ENCODE assay signal across 1 cellular context in the genomic region with DNA sequence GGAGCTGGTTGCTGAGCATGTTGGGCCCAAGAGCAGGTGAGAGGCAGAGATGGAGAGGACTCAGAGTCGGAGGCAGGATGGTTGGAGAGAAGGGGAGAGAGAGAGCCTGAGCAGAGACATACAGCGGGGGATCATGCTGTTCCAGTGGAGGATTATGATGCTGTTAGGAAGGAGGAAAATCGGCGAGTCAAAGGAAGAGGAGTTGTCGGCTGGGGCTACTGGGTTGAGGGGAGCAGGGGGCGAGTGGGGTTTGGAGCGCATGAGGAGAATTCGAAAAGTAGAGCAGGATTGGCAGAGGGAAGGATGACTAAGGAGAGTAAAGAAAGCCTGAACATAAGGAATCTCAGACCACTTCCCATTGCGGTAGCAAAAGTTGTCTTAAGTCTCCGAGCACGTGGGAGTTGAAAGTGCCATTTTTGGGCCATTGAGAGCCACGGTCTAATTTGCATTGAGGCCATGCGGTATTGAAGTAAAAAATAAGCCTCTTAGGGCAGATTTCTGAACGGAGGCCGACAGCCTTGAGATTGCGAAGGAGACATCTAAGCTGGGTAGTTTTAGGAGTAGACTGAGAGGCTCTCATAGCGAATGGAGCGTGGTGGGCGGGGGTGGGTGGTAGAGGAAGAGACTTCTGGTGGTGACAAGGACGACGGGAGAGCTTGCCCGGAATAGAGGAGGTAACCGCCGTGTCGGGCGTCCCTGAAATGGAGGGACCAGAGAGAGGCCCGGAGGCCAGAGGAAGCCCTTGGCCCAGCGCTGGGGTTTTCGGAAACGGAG.
TF ChIP-seq lines count a peak whose summit lies in the region.

No MANE protein-coding gene starts in this region.

TF ChIP-seq in K562, 482 proteins besides CTCF, POLR2A, EP300 and RAD21 (continued from another document and continues in another):
- no peak for TF ChIP-seq ETV6 (IDR thresholded peaks at IDR 0.05; ENCODE audit: borderline replicate concordance in 1 of 2, low read depth in 2 of 2, low read length in 1 of 2)
- no peak for TF ChIP-seq ETV6 (CRISPR knock-in tag; IDR thresholded peaks at IDR 0.05; ENCODE audit: borderline replicate concordance)
- no peak for TF ChIP-seq ZNF699 (CRISPR knock-in tag; IDR thresholded peaks at IDR 0.05; ENCODE audit: insufficient replicate concordance)
- TF ChIP-seq DIDO1 (tag; IDR thresholded peaks at IDR 0.05; ENCODE audit: low read depth): no peak
- no peak for TF ChIP-seq MEF2A (IDR thresholded peaks at IDR 0.05; ENCODE audit: control insufficient read depth, low read depth, low read length)
- TF ChIP-seq, protein P1, sequence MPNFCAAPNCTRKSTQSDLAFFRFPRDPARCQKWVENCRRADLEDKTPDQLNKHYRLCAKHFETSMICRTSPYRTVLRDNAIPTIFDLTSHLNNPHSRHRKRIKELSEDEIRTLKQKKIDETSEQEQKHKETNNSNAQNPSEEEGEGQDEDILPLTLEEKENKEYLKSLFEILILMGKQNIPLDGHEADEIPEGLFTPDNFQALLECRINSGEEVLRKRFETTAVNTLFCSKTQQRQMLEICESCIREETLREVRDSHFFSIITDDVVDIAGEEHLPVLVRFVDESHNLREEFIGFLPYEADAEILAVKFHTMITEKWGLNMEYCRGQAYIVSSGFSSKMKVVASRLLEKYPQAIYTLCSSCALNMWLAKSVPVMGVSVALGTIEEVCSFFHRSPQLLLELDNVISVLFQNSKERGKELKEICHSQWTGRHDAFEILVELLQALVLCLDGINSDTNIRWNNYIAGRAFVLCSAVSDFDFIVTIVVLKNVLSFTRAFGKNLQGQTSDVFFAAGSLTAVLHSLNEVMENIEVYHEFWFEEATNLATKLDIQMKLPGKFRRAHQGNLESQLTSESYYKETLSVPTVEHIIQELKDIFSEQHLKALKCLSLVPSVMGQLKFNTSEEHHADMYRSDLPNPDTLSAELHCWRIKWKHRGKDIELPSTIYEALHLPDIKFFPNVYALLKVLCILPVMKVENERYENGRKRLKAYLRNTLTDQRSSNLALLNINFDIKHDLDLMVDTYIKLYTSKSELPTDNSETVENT (CRISPR knock-in tag; IDR thresholded peaks at IDR 0.05): no peak
- TF ChIP-seq, protein P2, sequence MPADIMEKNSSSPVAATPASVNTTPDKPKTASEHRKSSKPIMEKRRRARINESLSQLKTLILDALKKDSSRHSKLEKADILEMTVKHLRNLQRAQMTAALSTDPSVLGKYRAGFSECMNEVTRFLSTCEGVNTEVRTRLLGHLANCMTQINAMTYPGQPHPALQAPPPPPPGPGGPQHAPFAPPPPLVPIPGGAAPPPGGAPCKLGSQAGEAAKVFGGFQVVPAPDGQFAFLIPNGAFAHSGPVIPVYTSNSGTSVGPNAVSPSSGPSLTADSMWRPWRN (IDR thresholded peaks at IDR 0.05; ENCODE audit: low read depth): peak; percentile 83; the same call in 1 of the 2 replicates
- TF ChIP-seq, protein P3, sequence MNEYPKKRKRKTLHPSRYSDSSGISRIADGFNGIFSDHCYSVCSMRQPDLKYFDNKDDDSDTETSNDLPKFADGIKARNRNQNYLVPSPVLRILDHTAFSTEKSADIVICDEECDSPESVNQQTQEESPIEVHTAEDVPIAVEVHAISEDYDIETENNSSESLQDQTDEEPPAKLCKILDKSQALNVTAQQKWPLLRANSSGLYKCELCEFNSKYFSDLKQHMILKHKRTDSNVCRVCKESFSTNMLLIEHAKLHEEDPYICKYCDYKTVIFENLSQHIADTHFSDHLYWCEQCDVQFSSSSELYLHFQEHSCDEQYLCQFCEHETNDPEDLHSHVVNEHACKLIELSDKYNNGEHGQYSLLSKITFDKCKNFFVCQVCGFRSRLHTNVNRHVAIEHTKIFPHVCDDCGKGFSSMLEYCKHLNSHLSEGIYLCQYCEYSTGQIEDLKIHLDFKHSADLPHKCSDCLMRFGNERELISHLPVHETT (CRISPR knock-in tag; conservative IDR thresholded peaks at IDR 0.05 in 1 of 2, IDR thresholded peaks at IDR 0.05 in 1 of 2): peak in 1 of 2 experiments; percentile 50; a peak in 1 of 4 replicates
- TF ChIP-seq ZKSCAN3 (CRISPR knock-in tag; IDR thresholded peaks at IDR 0.05): no peak
- TF ChIP-seq ZNF316 (IDR thresholded peaks at IDR 0.05): no peak
- no peak for TF ChIP-seq HIVEP1 (CRISPR knock-in tag; IDR thresholded peaks at IDR 0.05)
- peak; percentile 78 for TF ChIP-seq EHMT2 (IDR thresholded peaks at IDR 0.05)
- no peak for TF ChIP-seq EZH2 (IDR thresholded peaks at IDR 0.05; ENCODE audit: borderline replicate concordance, low read depth, low read length)
- TF ChIP-seq TARDBP (IDR thresholded peaks at IDR 0.05): no peak
- TF ChIP-seq, protein P4, sequence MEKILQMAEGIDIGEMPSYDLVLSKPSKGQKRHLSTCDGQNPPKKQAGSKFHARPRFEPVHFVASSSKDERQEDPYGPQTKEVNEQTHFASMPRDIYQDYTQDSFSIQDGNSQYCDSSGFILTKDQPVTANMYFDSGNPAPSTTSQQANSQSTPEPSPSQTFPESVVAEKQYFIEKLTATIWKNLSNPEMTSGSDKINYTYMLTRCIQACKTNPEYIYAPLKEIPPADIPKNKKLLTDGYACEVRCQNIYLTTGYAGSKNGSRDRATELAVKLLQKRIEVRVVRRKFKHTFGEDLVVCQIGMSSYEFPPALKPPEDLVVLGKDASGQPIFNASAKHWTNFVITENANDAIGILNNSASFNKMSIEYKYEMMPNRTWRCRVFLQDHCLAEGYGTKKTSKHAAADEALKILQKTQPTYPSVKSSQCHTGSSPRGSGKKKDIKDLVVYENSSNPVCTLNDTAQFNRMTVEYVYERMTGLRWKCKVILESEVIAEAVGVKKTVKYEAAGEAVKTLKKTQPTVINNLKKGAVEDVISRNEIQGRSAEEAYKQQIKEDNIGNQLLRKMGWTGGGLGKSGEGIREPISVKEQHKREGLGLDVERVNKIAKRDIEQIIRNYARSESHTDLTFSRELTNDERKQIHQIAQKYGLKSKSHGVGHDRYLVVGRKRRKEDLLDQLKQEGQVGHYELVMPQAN (IDR thresholded peaks at IDR 0.05; ENCODE audit: borderline replicate concordance): no peak
- TF ChIP-seq, protein P5, sequence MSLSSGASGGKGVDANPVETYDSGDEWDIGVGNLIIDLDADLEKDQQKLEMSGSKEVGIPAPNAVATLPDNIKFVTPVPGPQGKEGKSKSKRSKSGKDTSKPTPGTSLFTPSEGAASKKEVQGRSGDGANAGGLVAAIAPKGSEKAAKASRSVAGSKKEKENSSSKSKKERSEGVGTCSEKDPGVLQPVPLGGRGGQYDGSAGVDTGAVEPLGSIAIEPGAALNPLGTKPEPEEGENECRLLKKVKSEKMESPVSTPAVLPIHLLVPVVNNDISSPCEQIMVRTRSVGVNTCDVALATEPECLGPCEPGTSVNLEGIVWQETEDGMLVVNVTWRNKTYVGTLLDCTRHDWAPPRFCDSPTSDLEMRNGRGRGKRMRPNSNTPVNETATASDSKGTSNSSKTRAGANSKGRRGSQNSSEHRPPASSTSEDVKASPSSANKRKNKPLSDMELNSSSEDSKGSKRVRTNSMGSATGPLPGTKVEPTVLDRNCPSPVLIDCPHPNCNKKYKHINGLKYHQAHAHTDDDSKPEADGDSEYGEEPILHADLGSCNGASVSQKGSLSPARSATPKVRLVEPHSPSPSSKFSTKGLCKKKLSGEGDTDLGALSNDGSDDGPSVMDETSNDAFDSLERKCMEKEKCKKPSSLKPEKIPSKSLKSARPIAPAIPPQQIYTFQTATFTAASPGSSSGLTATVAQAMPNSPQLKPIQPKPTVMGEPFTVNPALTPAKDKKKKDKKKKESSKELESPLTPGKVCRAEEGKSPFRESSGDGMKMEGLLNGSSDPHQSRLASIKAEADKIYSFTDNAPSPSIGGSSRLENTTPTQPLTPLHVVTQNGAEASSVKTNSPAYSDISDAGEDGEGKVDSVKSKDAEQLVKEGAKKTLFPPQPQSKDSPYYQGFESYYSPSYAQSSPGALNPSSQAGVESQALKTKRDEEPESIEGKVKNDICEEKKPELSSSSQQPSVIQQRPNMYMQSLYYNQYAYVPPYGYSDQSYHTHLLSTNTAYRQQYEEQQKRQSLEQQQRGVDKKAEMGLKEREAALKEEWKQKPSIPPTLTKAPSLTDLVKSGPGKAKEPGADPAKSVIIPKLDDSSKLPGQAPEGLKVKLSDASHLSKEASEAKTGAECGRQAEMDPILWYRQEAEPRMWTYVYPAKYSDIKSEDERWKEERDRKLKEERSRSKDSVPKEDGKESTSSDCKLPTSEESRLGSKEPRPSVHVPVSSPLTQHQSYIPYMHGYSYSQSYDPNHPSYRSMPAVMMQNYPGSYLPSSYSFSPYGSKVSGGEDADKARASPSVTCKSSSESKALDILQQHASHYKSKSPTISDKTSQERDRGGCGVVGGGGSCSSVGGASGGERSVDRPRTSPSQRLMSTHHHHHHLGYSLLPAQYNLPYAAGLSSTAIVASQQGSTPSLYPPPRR (CRISPR knock-in tag; IDR thresholded peaks at IDR 0.05; ENCODE audit: borderline replicate concordance): no peak; the same call in 1 of the 2 replicates
- TF ChIP-seq ZFP36 (IDR thresholded peaks at IDR 0.05; ENCODE audit: low read depth, low read length, partially characterized antibody): no peak
- TF ChIP-seq, protein P6, sequence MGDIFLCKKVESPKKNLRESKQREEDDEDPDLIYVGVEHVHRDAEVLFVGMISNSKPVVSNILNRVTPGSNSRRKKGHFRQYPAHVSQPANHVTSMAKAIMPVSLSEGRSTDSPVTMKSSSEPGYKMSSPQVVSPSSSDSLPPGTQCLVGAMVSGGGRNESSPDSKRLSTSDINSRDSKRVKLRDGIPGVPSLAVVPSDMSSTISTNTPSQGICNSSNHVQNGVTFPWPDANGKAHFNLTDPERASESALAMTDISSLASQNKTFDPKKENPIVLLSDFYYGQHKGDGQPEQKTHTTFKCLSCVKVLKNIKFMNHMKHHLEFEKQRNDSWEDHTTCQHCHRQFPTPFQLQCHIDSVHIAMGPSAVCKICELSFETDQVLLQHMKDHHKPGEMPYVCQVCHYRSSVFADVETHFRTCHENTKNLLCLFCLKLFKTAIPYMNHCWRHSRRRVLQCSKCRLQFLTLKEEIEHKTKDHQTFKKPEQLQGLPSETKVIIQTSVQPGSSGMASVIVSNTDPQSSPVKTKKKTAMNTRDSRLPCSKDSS (IDR thresholded peaks at IDR 0.05; ENCODE audit: low read depth, partially characterized antibody): no peak
- no peak for TF ChIP-seq HCFC1 (IDR thresholded peaks at IDR 0.05; ENCODE audit: low read depth, low read length)
- no peak for TF ChIP-seq KLF1 (tag; IDR thresholded peaks at IDR 0.05)
- peak; percentile 75; the same call in 1 of the 2 replicates for TF ChIP-seq ELF4 (CRISPR knock-in tag; IDR thresholded peaks at IDR 0.05)
- TF ChIP-seq, protein P7, sequence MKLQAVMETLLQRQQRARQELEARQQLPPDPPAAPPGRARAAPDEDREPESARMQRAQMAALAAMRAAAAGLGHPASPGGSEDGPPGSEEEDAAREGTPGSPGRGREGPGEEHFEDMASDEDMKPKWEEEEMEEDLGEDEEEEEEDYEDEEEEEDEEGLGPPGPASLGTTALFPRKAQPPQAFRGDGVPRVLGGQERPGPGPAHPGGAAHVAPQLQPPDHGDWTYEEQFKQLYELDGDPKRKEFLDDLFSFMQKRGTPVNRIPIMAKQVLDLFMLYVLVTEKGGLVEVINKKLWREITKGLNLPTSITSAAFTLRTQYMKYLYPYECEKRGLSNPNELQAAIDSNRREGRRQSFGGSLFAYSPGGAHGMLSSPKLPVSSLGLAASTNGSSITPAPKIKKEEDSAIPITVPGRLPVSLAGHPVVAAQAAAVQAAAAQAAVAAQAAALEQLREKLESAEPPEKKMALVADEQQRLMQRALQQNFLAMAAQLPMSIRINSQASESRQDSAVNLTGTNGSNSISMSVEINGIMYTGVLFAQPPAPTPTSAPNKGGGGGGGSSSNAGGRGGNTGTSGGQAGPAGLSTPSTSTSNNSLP (IDR thresholded peaks at IDR 0.05; ENCODE audit: borderline replicate concordance, low read depth, low read length): no peak
- TF ChIP-seq, protein P8, sequence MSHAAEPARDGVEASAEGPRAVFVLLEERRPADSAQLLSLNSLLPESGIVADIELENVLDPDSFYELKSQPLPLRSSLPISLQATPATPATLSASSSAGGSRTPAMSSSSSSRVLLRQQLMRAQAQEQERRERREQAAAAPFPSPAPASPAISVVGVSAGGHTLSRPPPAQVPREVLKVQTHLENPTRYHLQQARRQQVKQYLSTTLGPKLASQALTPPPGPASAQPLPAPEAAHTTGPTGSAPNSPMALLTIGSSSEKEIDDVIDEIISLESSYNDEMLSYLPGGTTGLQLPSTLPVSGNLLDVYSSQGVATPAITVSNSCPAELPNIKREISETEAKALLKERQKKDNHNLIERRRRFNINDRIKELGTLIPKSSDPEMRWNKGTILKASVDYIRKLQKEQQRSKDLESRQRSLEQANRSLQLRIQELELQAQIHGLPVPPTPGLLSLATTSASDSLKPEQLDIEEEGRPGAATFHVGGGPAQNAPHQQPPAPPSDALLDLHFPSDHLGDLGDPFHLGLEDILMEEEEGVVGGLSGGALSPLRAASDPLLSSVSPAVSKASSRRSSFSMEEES (CRISPR knock-in tag; IDR thresholded peaks at IDR 0.05): no peak
- TF ChIP-seq TEAD2 (tag; IDR thresholded peaks at IDR 0.05): no peak
- no peak for TF ChIP-seq PHTF2 (CRISPR knock-in tag; IDR thresholded peaks at IDR 0.05)
- no peak for TF ChIP-seq ZNF24 (IDR thresholded peaks at IDR 0.05)
- TF ChIP-seq, protein P9, sequence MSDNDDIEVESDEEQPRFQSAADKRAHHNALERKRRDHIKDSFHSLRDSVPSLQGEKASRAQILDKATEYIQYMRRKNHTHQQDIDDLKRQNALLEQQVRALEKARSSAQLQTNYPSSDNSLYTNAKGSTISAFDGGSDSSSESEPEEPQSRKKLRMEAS (CRISPR knock-in tag; IDR thresholded peaks at IDR 0.05): peak; percentile 92
- TF ChIP-seq, protein P10, sequence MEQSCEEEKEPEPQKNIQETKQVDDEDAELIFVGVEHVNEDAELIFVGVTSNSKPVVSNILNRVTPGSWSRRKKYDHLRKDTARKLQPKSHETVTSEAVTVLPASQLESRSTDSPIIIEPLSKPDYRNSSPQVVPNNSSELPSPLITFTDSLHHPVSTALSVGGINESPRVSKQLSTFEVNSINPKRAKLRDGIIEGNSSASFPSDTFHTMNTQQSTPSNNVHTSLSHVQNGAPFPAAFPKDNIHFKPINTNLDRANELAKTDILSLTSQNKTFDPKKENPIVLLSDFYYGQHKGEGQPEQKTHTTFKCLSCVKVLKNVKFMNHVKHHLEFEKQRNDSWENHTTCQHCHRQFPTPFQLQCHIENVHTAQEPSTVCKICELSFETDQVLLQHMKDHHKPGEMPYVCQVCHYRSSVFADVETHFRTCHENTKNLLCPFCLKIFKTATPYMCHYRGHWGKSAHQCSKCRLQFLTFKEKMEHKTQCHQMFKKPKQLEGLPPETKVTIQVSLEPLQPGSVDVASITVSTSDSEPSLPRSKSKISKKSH (CRISPR knock-in tag; IDR thresholded peaks at IDR 0.05): no peak
- TF ChIP-seq ZNF41 (CRISPR knock-in tag; conservative IDR thresholded peaks at IDR 0.05): no peak
- TF ChIP-seq BDP1 (IDR thresholded peaks at IDR 0.05; ENCODE audit: insufficient read depth, insufficient read length): no peak
